9 cellular contexts compared by ENCODE assay signal in genomic region chr1:149997585-149998262, GRCh38. TPM values are rescaled to one million over a fixed set of nuclear protein-coding genes. Genes with fewer than 3 reads are reported as not detected.
DNase-seq lines count a peak whose midpoint lies in the region; ATAC-seq and TF ChIP-seq lines count a peak whose summit lies in the region.
"Had no signal": no experiment of that assay in that cellular context is flagged by ENCODE, and none has a peak within 500 bp of the region (broad histone marks: within the 10 kb centered on the region; RNA-seq: fewer than 3 reads in every experiment).

No MANE protein-coding gene starts in this region.

- H4K5ac ChIP-seq in H9 (ENCODE audit: insufficient read length, low read depth, low read length) = no peak overlapping the region

- no peaks in the 10 kb centered on the region for H3K23me2 ChIP-seq in H9 (ENCODE audit: insufficient read length, low read depth, low read length, poor library complexity, severe bottlenecking)

- POLR2A ChIA-PET in CD4-positive, alpha-beta memory T cell (lab: Charles Lee; ENCODE audit: partially characterized antibody) = interaction anchor here (1.7 kb wide), 1 partner anchor 12 kb away, joined by 4 read pairs; no protein-coding TSS in a partner anchor

- peaks cover 0 to 16% (median 13%) of the 10 kb centered on the region in 3 experiments; a peak in 6 of 7 replicates for H3K36me3 Mint-ChIP-seq in H9 (ENCODE audit: insufficient read depth in 1 of 3, low read depth in 3 of 3)
- peaks cover 19% of the 10 kb centered on the region for H3K36me3 Mint-ChIP-seq in mesothelial cell of epicardium
- H3K36me3 Mint-ChIP-seq in CD4-positive, alpha-beta memory T cell = peaks cover 14 to 29% of the 10 kb centered on the region in 2 donors

- H3K9me3 Mint-ChIP-seq in H9 (no peaks in the 10 kb centered on the region), mesothelial cell of epicardium (no peaks in the 10 kb centered on the region)
- H3K9me3 Mint-ChIP-seq in CD4-positive, alpha-beta memory T cell = no peaks in the 10 kb centered on the region

- H3K4me2 ChIP-seq in H9 (ENCODE audit: insufficient read depth, insufficient read length, low read length) = no peak overlapping the region

- H2BK12ac ChIP-seq in H9 (ENCODE audit: insufficient read length, low read depth, low read length) = no peak overlapping the region

- no peaks in the 10 kb centered on the region; the same call in 1 of the 2 replicates for H3K4me1 ChIP-seq in H9 (ENCODE audit: insufficient read depth, low read length)
- peaks cover 11% of the 10 kb centered on the region for H3K4me1 ChIP-seq in CD4-positive, alpha-beta memory T cell (ENCODE audit: insufficient read depth, low read length)

- H3K36me3 ChIP-seq in CD4-positive, alpha-beta memory T cell (ENCODE audit: insufficient read depth, low read length) = no peaks in the 10 kb centered on the region
- H3K36me3 ChIP-seq in MG63 = peaks cover 41% of the 10 kb centered on the region

- WGBS in H9 (ENCODE audit: extremely low coverage, insufficient read length, low lambda C conversion rate) = 100% methylated on average over 1 of the region's 6 CpGs

- H3K23ac ChIP-seq in H9 (ENCODE audit: insufficient read length, low read depth, low read length) = no peak overlapping the region

- no peak overlapping the region for H2AFZ ChIP-seq in H9 (ENCODE audit: low read length)

- peaks cover 5% of the 10 kb centered on the region for H3K79me1 ChIP-seq in H9 (ENCODE audit: insufficient read depth, low read depth, low read length, poor library complexity, severe bottlenecking)

- no peak overlapping the region for H3K9ac ChIP-seq in H9 (ENCODE audit: extremely low read depth, insufficient read length, low read length)

- CTCF ChIA-PET in CD4-positive, alpha-beta memory T cell (lab: Charles Lee; ENCODE audit: partially characterized antibody) = interaction anchor here (1.0 to 1.4 kb wide), 4 partner anchors 10 to 190 kb away, joined by 3 to 4 read pairs (median 4); no protein-coding TSS in a partner anchor

- no peak overlapping the region for H2BK20ac ChIP-seq in H9 (ENCODE audit: low read depth, low read length, poor library complexity, severe bottlenecking)

- no peak overlapping the region for H3K4ac ChIP-seq in H9 (ENCODE audit: low read depth, low read length)

- H4K8ac ChIP-seq in H9 (replicated peaks; ENCODE audit: insufficient read length, low read depth, low read length) = no peak overlapping the region

- intact Hi-C loops in CD4-positive, alpha-beta memory T cell (cut with micrococcal nuclease) = no loop called here

- H4K91ac ChIP-seq in H9 (ENCODE audit: insufficient read length, low read depth, low read length) = no peak overlapping the region

- no peak overlapping the region for H3K27ac ChIP-seq in H9 (ENCODE audit: insufficient read length, low read depth, low read length)
- no peak overlapping the region for H3K27ac ChIP-seq in CD4-positive, alpha-beta memory T cell (ENCODE audit: low read depth, low read length)
- H3K27ac ChIP-seq: cardiac muscle cell had no signal

- no peak overlapping the region for H3K14ac ChIP-seq in H9 (ENCODE audit: insufficient read depth, low read length)

- DNase-seq in H9 = no peak
- peak; percentile 64 to 98 for DNase-seq in NOMO-1 (lab: John Stamatoyannopoulos, UW; ENCODE audit: unreplicated experiment in 2 of 2)
- no peak for DNase-seq in mesothelial cell of epicardium (ENCODE audit: low spot score in 2 of 2, unreplicated experiment in 2 of 2)
- DNase-seq in CD4-positive, alpha-beta memory T cell = no peak
- DNase-seq in NCI-H187 treated with DMSO at 0.1 percent for 48 hours (lab: John Stamatoyannopoulos, UW) = no peak
- no peak for DNase-seq in MG63

- H3K27ac Mint-ChIP-seq in H9 (peak overlapping the region in 2 of 3 experiments; percentile 72 to 82; a peak in 3 of 7 replicates), mesothelial cell of epicardium (peak overlapping the region; percentile 88)
- peak overlapping the region in 3 of 7 donors; percentile 18 to 63 (median 39) for H3K27ac Mint-ChIP-seq in CD4-positive, alpha-beta memory T cell

- no peak overlapping the region for H2BK5ac ChIP-seq in H9 (ENCODE audit: insufficient read length, low read length)

- H3K27me3 Mint-ChIP-seq in H9 (ENCODE audit: low read depth) (no peaks in the 10 kb centered on the region), mesothelial cell of epicardium (ENCODE audit: low read depth) (no peaks in the 10 kb centered on the region)
- H3K27me3 Mint-ChIP-seq in CD4-positive, alpha-beta memory T cell = no peaks in the 10 kb centered on the region

- no peaks in the 10 kb centered on the region for H4K20me1 ChIP-seq in H9 (ENCODE audit: control insufficient read depth, insufficient read depth, insufficient read length)

- no peaks in the 10 kb centered on the region; the same call in none of the 2 replicates for H3K79me2 ChIP-seq in H9 (ENCODE audit: insufficient read depth, low read length)

- no peak overlapping the region for H2BK15ac ChIP-seq in H9 (ENCODE audit: low read depth, low read length)

- no peak overlapping the region for H2BK120ac ChIP-seq in H9 (ENCODE audit: low read depth, low read length, poor library complexity, severe bottlenecking)

- H3K4me3 Mint-ChIP-seq in H9 = no peak overlapping the region
- H3K4me3 Mint-ChIP-seq in mesothelial cell of epicardium = no peak overlapping the region
- H3K4me3 Mint-ChIP-seq in CD4-positive, alpha-beta memory T cell = peak overlapping the region in 1 of 8 donors; percentile 14

- no peak overlapping the region for H3K56ac ChIP-seq in H9 (ENCODE audit: insufficient read length, low read depth, low read length)

- no peak overlapping the region for H3K18ac ChIP-seq in H9 (ENCODE audit: insufficient read length, low read depth, low read length)

- H3K4me3 ChIP-seq in CD4-positive, alpha-beta memory T cell (ENCODE audit: low read length in 2 of 2) = no peak overlapping the region
- H3K4me3 ChIP-seq in MG63 = no peak overlapping the region
- H3K4me3 ChIP-seq: cardiac muscle cell had no signal

- no peak overlapping the region for H3T11ph ChIP-seq in H9 (ENCODE audit: low read length)

- no peak for TF ChIP-seq CTCF in H9 (conservative IDR thresholded peaks at IDR 0.05)
- no peak for TF ChIP-seq CTCF in mesothelial cell of epicardium (IDR thresholded peaks at IDR 0.05; ENCODE audit: unreplicated experiment)

- H3K27me3 ChIP-seq in H9 (ENCODE audit: insufficient read depth, low read length) (no peaks in the 10 kb centered on the region), MG63 (no peaks in the 10 kb centered on the region)
- no peaks in the 10 kb centered on the region for H3K27me3 ChIP-seq in CD4-positive, alpha-beta memory T cell (ENCODE audit: insufficient read depth, low read length)
- H3K27me3 ChIP-seq: cardiac muscle cell had no signal

- peaks cover 24 to 45% of the 10 kb centered on the region in 2 experiments for H3K4me1 Mint-ChIP-seq in H9
- peaks cover 64% of the 10 kb centered on the region for H3K4me1 Mint-ChIP-seq in mesothelial cell of epicardium
- H3K4me1 Mint-ChIP-seq in CD4-positive, alpha-beta memory T cell = peaks cover 14 to 23% (median 18%) of the 10 kb centered on the region in 4 donors

- no peak overlapping the region for H2AK5ac ChIP-seq in H9 (ENCODE audit: insufficient read length, low read length)

- no peaks in the 10 kb centered on the region for H3K9me3 ChIP-seq in H9 (ENCODE audit: control insufficient read depth, low read depth, low read length)
- no peaks in the 10 kb centered on the region for H3K9me3 ChIP-seq in CD4-positive, alpha-beta memory T cell (ENCODE audit: control insufficient read depth in 1 of 2, low read length in 2 of 2)
- H3K9me3 ChIP-seq in MG63 = no peaks in the 10 kb centered on the region

- ATAC-seq in GM18858 (IDR thresholded peaks at IDR 0.05; ENCODE audit: unreplicated experiment) (peak; percentile 69), SK-N-SH treated with all-trans-retinoic acid at 6 μM for 48 hours (no peak)

TF ChIP-seq in SK-N-SH treated with all-trans-retinoic acid at 6 μM for 48 hours, 23 proteins besides CTCF, POLR2A, EP300 and RAD21 (continues in another document):
- TF ChIP-seq TCF4 (CRISPR knock-in tag; IDR thresholded peaks at IDR 0.05; ENCODE audit: borderline replicate concordance) = no peak
- no peak for TF ChIP-seq OSR1 (CRISPR knock-in tag; IDR thresholded peaks at IDR 0.05)
- no peak for TF ChIP-seq ZNF70 (CRISPR knock-in tag; IDR thresholded peaks at IDR 0.05)
- TF ChIP-seq PATZ1 (CRISPR knock-in tag; IDR thresholded peaks at IDR 0.05; ENCODE audit: borderline replicate concordance) = no peak
- TF ChIP-seq CREB5 (CRISPR knock-in tag; IDR thresholded peaks at IDR 0.05; ENCODE audit: low read depth) = no peak
- TF ChIP-seq ARNTL (CRISPR knock-in tag; IDR thresholded peaks at IDR 0.05; ENCODE audit: borderline replicate concordance, low read depth) = no peak
- TF ChIP-seq ESRRG (CRISPR knock-in tag; IDR thresholded peaks at IDR 0.05) = no peak

RNA-seq across cellular contexts. Expression of gene OTUD7B, which starts 12.8 kb away (rescaled TPM):
- 22.5 and 23.5 TPM in 2 replicates for total RNA-seq in H9 (2021)
- total RNA-seq in mesothelial cell of epicardium = 48.5 to 50.7 TPM (median 48.9 TPM) in 3 replicates
- total RNA-seq in CD4-positive, alpha-beta memory T cell = 10 to 100 TPM; 15.3 to 17.6 TPM
- 1 to 10 TPM in 1 of 2 donors, under 1 TPM in 1; 0.27 to 2.8 TPM for polyA plus RNA-seq in CD4-positive, alpha-beta memory T cell
- total RNA-seq in MG63 (2014; rRNA removed; shearing (Covaris generic); ENCODE audit: low replicate concordance) = 6.5 and 9.0 TPM in 2 replicates

Comparison
In these comparisons a context has a peak if more than half of its experiments do, and no peak if none do; other contexts are left out.
1. DNase-seq: peak in NOMO-1 (2 of 2); none in H9 (single experiment), mesothelial cell of epicardium (0 of 2), CD4-positive, alpha-beta memory T cell (0 of 5), NCI-H187 treated with DMSO at 0.1 percent for 48 hours (single experiment) and MG63 (single experiment).